Comparison of ENCODE assay signal across 14 cellular contexts in the genomic region with DNA sequence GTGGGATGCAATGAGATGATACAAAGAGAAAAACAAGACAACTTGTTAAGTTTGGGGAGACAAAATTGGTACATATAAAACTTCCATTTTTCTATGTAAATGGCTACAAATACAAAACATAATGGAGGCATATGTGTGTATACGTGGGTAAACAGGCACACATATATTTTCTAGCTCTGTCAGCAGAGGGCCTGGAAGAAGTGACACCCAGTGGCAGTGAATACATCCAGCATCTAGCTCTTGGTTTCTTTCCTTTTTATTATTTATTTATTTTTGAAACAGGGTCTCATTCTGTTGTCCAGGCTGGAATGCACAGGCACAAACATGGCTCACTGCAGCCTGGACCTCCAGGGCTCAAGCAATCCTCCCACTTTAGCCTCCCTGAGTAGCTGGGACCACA. TPM values are rescaled to one million over a fixed set of nuclear protein-coding genes. Genes with fewer than 3 reads are reported as not detected.
DNase-seq lines count a peak whose midpoint lies in the region; ATAC-seq and TF ChIP-seq lines count a peak whose summit lies in the region.
"Had no signal": no experiment of that assay in that cellular context is flagged by ENCODE, and none has a peak within 500 bp of the region (broad histone marks: within the 10 kb centered on the region; RNA-seq: fewer than 3 reads in every experiment).

No MANE protein-coding gene starts in this region.

- no peak overlapping the region for H3K27ac ChIP-seq in trophoblast cell (ENCODE audit: low read depth, low read length)
- H3K27ac ChIP-seq: gastroesophageal sphincter had no signal

- no peak overlapping the region for H4K12ac ChIP-seq in trophoblast cell (ENCODE audit: low read depth, low read length)

- H3K4me2 ChIP-seq in trophoblast cell (ENCODE audit: low read length) = no peak overlapping the region

- H2BK12ac ChIP-seq in trophoblast cell (ENCODE audit: low read length) = no peak overlapping the region

- DNase-seq in AG10803 (ENCODE audit: low read depth) (no peak), GM13977 (ENCODE audit: low spot score) (no peak), SK-MEL-5 (ENCODE audit: low read depth, low spot score) (peak; percentile 62), epithelial cell of esophagus (ENCODE audit: low read depth) (no peak), trophoblast cell (no peak), epidermal melanocyte (ENCODE audit: insufficient read length, low spot score) (no peak)
- DNase-seq: activated naive CD8-positive, alpha-beta T cell treated with anti-CD3 and anti-CD28 coated beads for 36 hours; NCI-H446 treated with DMSO at 0.1 percent for 48 hours; stimulated activated CD4-positive, alpha-beta T cell treated with anti-CD3 and anti-CD28 coated beads, Interleukin-4, amount 100 ng/mL, for 1 hour; stimulated activated naive CD4-positive, alpha-beta T cell treated with Interleukin-2 at 50 U/mL for 16 hours had no signal

- H4K8ac ChIP-seq in trophoblast cell (ENCODE audit: low read depth, low read length) = no peak overlapping the region

- no peaks in the 10 kb centered on the region for H3K4me1 ChIP-seq in trophoblast cell (ENCODE audit: control insufficient read depth in 1 of 2, insufficient read depth in 2 of 2, low read length in 2 of 2)

- H3K79me2 ChIP-seq in trophoblast cell (ENCODE audit: control insufficient read depth, insufficient read depth, low read length, poor library complexity) = no peaks in the 10 kb centered on the region

- no peak overlapping the region for H3K4ac ChIP-seq in trophoblast cell (ENCODE audit: low read depth, low read length)

- no peak overlapping the region for H2AK5ac ChIP-seq in trophoblast cell (ENCODE audit: low read length)

- H2AFZ ChIP-seq in trophoblast cell (ENCODE audit: insufficient read depth, low read length, poor library complexity) = no peak overlapping the region

- H3K9me3 ChIP-seq in trophoblast cell (ENCODE audit: insufficient read depth, low read depth, low read length) = no peaks in the 10 kb centered on the region
- H3K9me3 ChIP-seq: gastroesophageal sphincter had no signal

- H2BK120ac ChIP-seq in trophoblast cell (ENCODE audit: insufficient read depth, low read length, poor library complexity) = no peak overlapping the region

- TF ChIP-seq CTCF in AG10803 (conservative IDR thresholded peaks at IDR 0.05; ENCODE audit: low read length) (0 out of 2 replicates have a peak, but pooled peaks have one; percentile 11), GM13977 (IDR thresholded peaks at IDR 0.05; ENCODE audit: extremely low read depth, insufficient read depth, missing control alignments) (peak; percentile 12), epithelial cell of esophagus (IDR thresholded peaks at IDR 0.05; ENCODE audit: insufficient read depth, low read depth, low read length, missing control alignments) (peak; percentile 21)

- in situ Hi-C loops in GM13977 (cut with MboI; ENCODE audit: low pct_unique_long_range_greater_than_20kb, low sequenced_read_pairs, unreplicated experiment) = no loop called here
- in situ Hi-C loops in SK-MEL-5 (cut with HindIII; ENCODE audit: low pct_unique_long_range_greater_than_20kb, low sequenced_read_pairs) = no loop called here

- no peak overlapping the region for H3K4me3 ChIP-seq in AG10803 (ENCODE audit: low read length)
- no peak overlapping the region for H3K4me3 ChIP-seq in epithelial cell of esophagus (ENCODE audit: low read length)
- no peak overlapping the region for H3K4me3 ChIP-seq in trophoblast cell (ENCODE audit: low read depth, low read length)
- H3K4me3 ChIP-seq: gastroesophageal sphincter had no signal

- peaks cover 6% of the 10 kb centered on the region for H3K27me3 ChIP-seq in trophoblast cell (ENCODE audit: insufficient read depth, low read length)

- no peak overlapping the region for H4K91ac ChIP-seq in trophoblast cell (ENCODE audit: low read depth, low read length)

- H3K14ac ChIP-seq in trophoblast cell (ENCODE audit: low read length) = no peak overlapping the region

- ATAC-seq in GM18870 (IDR thresholded peaks at IDR 0.05; ENCODE audit: unreplicated experiment) (no peak), GM19397 (IDR thresholded peaks at IDR 0.05; ENCODE audit: unreplicated experiment) (no peak)
- ATAC-seq: gastroesophageal sphincter, Right ventricle myocardium inferior had no signal

- H3K23ac ChIP-seq in trophoblast cell (ENCODE audit: low read length) = no peak overlapping the region

- WGBS in trophoblast cell (ENCODE audit: extremely low coverage, insufficient coverage, insufficient read length) = no CpG with 5 or more reads among the region's 1 CpG

- no peak overlapping the region for H2BK5ac ChIP-seq in trophoblast cell (ENCODE audit: low read depth, low read length, poor library complexity)

- H3K36me3 ChIP-seq in trophoblast cell (ENCODE audit: control insufficient read depth in 1 of 2, insufficient read depth in 2 of 2, low read length in 2 of 2) = no peaks in the 10 kb centered on the region
- H3K36me3 ChIP-seq: gastroesophageal sphincter had no signal

- no peaks in the 10 kb centered on the region for H3K79me1 ChIP-seq in trophoblast cell (ENCODE audit: low read length)

- no peak overlapping the region for H3K9ac ChIP-seq in trophoblast cell (ENCODE audit: low read length)

- H3K18ac ChIP-seq in trophoblast cell (ENCODE audit: low read length) = no peak overlapping the region

RNA-seq across cellular contexts. Expression of a gene that starts 5.0 kb away (rescaled TPM):
- not detected in 2 replicates for total RNA-seq in SK-MEL-5 (2014; rRNA removed; shearing (Covaris generic))
- 0.44 and 0.57 TPM in 2 replicates for polyA plus RNA-seq in SK-MEL-5 (2015; cell fraction: cytosol; rRNA removed)
- 4.1 and 6.8 TPM in 2 replicates for polyA plus RNA-seq in SK-MEL-5 (2015; cell fraction: nucleus; rRNA removed)
- 1.1 and 1.2 TPM in 2 replicates for polyA plus RNA-seq in trophoblast cell (2013)

RNA-seq across cellular contexts. Expression of a gene that starts 14.1 kb away (rescaled TPM):
- total RNA-seq in SK-MEL-5 (2014; rRNA removed; shearing (Covaris generic)) = 6.9 and 9.1 TPM in 2 replicates
- 53.3 and 56.5 TPM in 2 replicates for polyA plus RNA-seq in SK-MEL-5 (2015; cell fraction: cytosol; rRNA removed)
- polyA plus RNA-seq in SK-MEL-5 (2015; cell fraction: nucleus; rRNA removed) = 47.3 and 57.1 TPM in 2 replicates
- 14.6 and 14.7 TPM in 2 replicates for polyA plus RNA-seq in trophoblast cell (2013)

RNA-seq across cellular contexts. Expression of a gene that starts 52.5 kb away (rescaled TPM):
- 211 and 226 TPM in 2 replicates for total RNA-seq in SK-MEL-5 (2014; rRNA removed; shearing (Covaris generic))
- polyA plus RNA-seq in SK-MEL-5 (2015; cell fraction: cytosol; rRNA removed) = 298 and 342 TPM in 2 replicates
- 1,231 and 1,371 TPM in 2 replicates for polyA plus RNA-seq in SK-MEL-5 (2015; cell fraction: nucleus; rRNA removed)
- 256 and 260 TPM in 2 replicates for polyA plus RNA-seq in trophoblast cell (2013)

RNA-seq across cellular contexts. Expression of a gene that starts 52.8 kb away (rescaled TPM):
- 32.3 and 33.4 TPM in 2 replicates for total RNA-seq in SK-MEL-5 (2014; rRNA removed; shearing (Covaris generic))
- polyA plus RNA-seq in SK-MEL-5 (2015; cell fraction: cytosol; rRNA removed) = 53.0 and 55.2 TPM in 2 replicates
- polyA plus RNA-seq in SK-MEL-5 (2015; cell fraction: nucleus; rRNA removed) = 118 and 143 TPM in 2 replicates
- polyA plus RNA-seq in trophoblast cell (2013) = 25.9 and 28.0 TPM in 2 replicates
